2 cellular contexts compared by ENCODE assay signal in the genomic region with DNA sequence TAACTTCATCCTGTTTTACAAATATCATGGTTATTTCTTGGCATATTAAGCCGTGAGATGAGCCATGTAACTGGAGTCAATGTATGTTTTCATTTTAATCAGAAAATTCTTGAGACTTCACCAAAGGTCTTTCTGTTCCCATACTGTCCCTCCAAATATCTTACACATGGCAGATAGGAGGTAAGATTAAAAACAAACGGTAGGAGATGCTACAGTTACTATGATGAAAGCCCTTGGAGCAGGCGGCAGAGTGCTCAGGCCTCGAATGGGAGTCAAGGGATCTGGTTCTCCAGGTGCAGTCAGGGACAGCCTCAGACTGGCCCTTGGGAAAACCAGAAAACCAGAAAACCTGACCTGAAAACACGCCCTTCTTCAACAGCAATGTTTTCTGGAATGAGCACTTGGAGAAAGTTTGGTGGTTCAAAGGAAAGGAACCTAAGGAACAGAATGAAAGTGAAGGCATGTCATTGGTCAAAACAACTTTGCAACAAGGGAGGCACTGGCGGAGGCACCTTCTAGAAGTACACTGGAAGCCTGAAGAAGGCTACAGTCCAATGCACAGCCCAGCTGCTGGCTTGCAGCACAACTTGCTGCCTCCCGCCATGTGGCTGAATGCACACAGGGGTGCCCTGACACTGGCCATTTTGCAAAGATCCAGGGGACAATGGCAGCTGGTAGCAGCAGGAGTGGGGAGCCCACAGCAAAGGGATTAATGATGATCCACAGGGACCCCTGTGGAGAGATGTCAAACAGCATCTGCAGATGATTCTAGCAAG.
TF ChIP-seq lines count a peak whose summit lies in the region.

No MANE protein-coding gene starts in this region.

TF ChIP-seq in HepG2, 621 proteins besides CTCF, POLR2A, EP300 and RAD21:
- TF ChIP-seq RBM39 (IDR thresholded peaks at IDR 0.05; ENCODE audit: low read depth, low read length, poor library complexity, severe bottlenecking) (no peak), ETV6 (CRISPR knock-in tag; conservative IDR thresholded peaks at IDR 0.05) (no peak), ZNF614 (CRISPR knock-in tag; IDR thresholded peaks at IDR 0.05; ENCODE audit: borderline replicate concordance) (no peak), SMYD3 (CRISPR knock-in tag; IDR thresholded peaks at IDR 0.05) (no peak), PLRG1 (conservative IDR thresholded peaks at IDR 0.05) (no peak)

TF ChIP-seq in GM12878, 131 proteins besides CTCF, POLR2A, EP300 and RAD21:
- no peak for TF ChIP-seq ZNF217 (IDR thresholded peaks at IDR 0.05)
- TF ChIP-seq JUND (IDR thresholded peaks at IDR 0.05; ENCODE audit: low read depth, low read length) = no peak
- TF ChIP-seq, protein P1, sequence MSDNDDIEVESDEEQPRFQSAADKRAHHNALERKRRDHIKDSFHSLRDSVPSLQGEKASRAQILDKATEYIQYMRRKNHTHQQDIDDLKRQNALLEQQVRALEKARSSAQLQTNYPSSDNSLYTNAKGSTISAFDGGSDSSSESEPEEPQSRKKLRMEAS (IDR thresholded peaks at IDR 0.05; ENCODE audit: low read depth, low read length) = no peak
- TF ChIP-seq, protein P2, sequence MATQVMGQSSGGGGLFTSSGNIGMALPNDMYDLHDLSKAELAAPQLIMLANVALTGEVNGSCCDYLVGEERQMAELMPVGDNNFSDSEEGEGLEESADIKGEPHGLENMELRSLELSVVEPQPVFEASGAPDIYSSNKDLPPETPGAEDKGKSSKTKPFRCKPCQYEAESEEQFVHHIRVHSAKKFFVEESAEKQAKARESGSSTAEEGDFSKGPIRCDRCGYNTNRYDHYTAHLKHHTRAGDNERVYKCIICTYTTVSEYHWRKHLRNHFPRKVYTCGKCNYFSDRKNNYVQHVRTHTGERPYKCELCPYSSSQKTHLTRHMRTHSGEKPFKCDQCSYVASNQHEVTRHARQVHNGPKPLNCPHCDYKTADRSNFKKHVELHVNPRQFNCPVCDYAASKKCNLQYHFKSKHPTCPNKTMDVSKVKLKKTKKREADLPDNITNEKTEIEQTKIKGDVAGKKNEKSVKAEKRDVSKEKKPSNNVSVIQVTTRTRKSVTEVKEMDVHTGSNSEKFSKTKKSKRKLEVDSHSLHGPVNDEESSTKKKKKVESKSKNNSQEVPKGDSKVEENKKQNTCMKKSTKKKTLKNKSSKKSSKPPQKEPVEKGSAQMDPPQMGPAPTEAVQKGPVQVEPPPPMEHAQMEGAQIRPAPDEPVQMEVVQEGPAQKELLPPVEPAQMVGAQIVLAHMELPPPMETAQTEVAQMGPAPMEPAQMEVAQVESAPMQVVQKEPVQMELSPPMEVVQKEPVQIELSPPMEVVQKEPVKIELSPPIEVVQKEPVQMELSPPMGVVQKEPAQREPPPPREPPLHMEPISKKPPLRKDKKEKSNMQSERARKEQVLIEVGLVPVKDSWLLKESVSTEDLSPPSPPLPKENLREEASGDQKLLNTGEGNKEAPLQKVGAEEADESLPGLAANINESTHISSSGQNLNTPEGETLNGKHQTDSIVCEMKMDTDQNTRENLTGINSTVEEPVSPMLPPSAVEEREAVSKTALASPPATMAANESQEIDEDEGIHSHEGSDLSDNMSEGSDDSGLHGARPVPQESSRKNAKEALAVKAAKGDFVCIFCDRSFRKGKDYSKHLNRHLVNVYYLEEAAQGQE (IDR thresholded peaks at IDR 0.05; ENCODE audit: low read depth, low read length) = no peak
- TF ChIP-seq, protein P3, sequence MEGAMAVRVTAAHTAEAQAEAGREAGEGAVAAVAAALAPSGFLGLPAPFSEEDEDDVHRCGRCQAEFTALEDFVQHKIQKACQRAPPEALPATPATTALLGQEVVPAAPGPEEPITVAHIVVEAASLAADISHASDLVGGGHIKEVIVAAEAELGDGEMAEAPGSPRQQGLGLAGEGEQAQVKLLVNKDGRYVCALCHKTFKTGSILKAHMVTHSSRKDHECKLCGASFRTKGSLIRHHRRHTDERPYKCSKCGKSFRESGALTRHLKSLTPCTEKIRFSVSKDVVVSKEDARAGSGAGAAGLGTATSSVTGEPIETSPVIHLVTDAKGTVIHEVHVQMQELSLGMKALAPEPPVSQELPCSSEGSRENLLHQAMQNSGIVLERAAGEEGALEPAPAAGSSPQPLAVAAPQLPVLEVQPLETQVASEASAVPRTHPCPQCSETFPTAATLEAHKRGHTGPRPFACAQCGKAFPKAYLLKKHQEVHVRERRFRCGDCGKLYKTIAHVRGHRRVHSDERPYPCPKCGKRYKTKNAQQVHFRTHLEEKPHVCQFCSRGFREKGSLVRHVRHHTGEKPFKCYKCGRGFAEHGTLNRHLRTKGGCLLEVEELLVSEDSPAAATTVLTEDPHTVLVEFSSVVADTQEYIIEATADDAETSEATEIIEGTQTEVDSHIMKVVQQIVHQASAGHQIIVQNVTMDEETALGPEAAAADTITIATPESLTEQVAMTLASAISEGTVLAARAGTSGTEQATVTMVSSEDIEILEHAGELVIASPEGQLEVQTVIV (IDR thresholded peaks at IDR 0.05; ENCODE audit: borderline replicate concordance, partially characterized antibody) = no peak
- no peak for TF ChIP-seq BHLHE40 (IDR thresholded peaks at IDR 0.05; ENCODE audit: borderline replicate concordance in 1 of 2, low read depth in 2 of 2, low read length in 1 of 2)
- TF ChIP-seq ZSCAN29 (IDR thresholded peaks at IDR 0.05) = no peak
- no peak for TF ChIP-seq SREBF2 (IDR thresholded peaks at IDR 0.05; ENCODE audit: low read length)
- no peak for TF ChIP-seq NBN (IDR thresholded peaks at IDR 0.05)
- TF ChIP-seq KAT2A (conservative IDR thresholded peaks at IDR 0.05; ENCODE audit: control insufficient read depth, low read depth, low read length) = no peak
- no peak for TF ChIP-seq GATAD2B (conservative IDR thresholded peaks at IDR 0.05; ENCODE audit: low read depth)
- no peak for TF ChIP-seq LARP7 (IDR thresholded peaks at IDR 0.05)
- no peak for TF ChIP-seq JUNB (IDR thresholded peaks at IDR 0.05)
- TF ChIP-seq CREB1 (IDR thresholded peaks at IDR 0.05; ENCODE audit: low read depth) = no peak
- TF ChIP-seq FOXK2 (IDR thresholded peaks at IDR 0.05) = no peak
- no peak for TF ChIP-seq SMC3 (IDR thresholded peaks at IDR 0.05; ENCODE audit: borderline replicate concordance, low read length)
